16 cellular contexts compared by ENCODE assay signal in the genomic region with DNA sequence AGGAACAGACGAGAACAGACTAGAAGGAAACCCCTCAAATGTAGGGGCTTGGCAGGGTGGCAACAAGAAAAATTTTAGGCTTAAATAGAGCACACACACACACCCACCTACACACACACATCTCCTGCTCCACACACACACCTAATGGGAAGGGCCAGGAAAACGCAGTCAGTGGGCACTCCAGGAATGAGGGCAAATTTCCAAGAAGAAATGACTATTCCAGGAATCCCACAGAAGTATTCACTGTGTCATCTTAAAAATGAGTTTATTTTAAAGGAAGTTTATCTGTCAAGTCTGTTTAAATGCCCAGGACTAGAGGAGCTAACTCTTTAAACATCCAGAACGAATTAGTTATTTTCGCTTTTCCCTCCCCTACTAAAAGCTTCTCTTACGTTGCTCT. TPM values are rescaled to one million over a fixed set of nuclear protein-coding genes. Genes with fewer than 3 reads are reported as not detected.
DNase-seq lines count a peak whose midpoint lies in the region; ATAC-seq, FAIRE-seq and TF ChIP-seq lines count a peak whose summit lies in the region.
"Had no signal": no experiment of that assay in that cellular context is flagged by ENCODE, and none has a peak within 500 bp of the region (broad histone marks: within the 10 kb centered on the region; RNA-seq: fewer than 3 reads in every experiment).

No MANE protein-coding gene starts in this region.

- TF ChIP-seq CTCF in WTC11 (IDR thresholded peaks at IDR 0.05), result no peak

- in situ Hi-C loops in ACHN (cut with HindIII; ENCODE audit: low pct_ligation_motif_present, low pct_unique_long_range_greater_than_20kb, low sequenced_read_pairs), result loop anchor here (25.0 kb wide), 1 partner anchor 775 kb away; no protein-coding TSS in a partner anchor

- ATAC-seq in HG03159 (IDR thresholded peaks at IDR 0.05; ENCODE audit: unreplicated experiment) (no peak), WTC11 (no peak)

- no peak overlapping the region; the same call in 1 of the 2 replicates for H3K27ac Mint-ChIP-seq in WTC11
- H3K27ac Mint-ChIP-seq: B cell had no signal

- H3K36me3 Mint-ChIP-seq in WTC11, result no peaks in the 10 kb centered on the region
- H3K36me3 Mint-ChIP-seq: memory B cell had no signal

- no peaks in the 10 kb centered on the region for H3K27me3 Mint-ChIP-seq in WTC11 (ENCODE audit: low read depth)
- H3K27me3 Mint-ChIP-seq: B cell had no signal

- no peaks in the 10 kb centered on the region for H3K9me3 Mint-ChIP-seq in WTC11
- H3K9me3 Mint-ChIP-seq: memory B cell had no signal

- CTCF ChIA-PET in WTC11 (lab: Charles Lee), result no interaction called here

- DNase-seq in ACHN (peak; percentile 69), HS-27A (ENCODE audit: low read depth) (peak; percentile 64), astrocyte of the hippocampus (ENCODE audit: low read depth, low spot score) (peak; percentile 84), kidney tubule cell (ENCODE audit: low spot score) (peak; percentile 88), frontal cortex (ENCODE audit: low spot score in 2 of 2) (no peak), NCI-H2171 (lab: John Stamatoyannopoulos, UW) (no peak), WTC11 (ENCODE audit: low spot score) (no peak)
- DNase-seq: activated CD8-positive, alpha-beta memory T cell treated with anti-CD3 and anti-CD28 coated beads, Interleukin-2, amount 50 U/mL, for 48 hours; DMS79; effector memory CD4-positive, alpha-beta T cell; NCI-H526 treated with DMSO at 0.1 percent for 48 hours; SHP77; stimulated activated CD4-positive, alpha-beta T cell treated with anti-CD3 and anti-CD28 coated beads, Interleukin-2, amount 100 ng/mL, for 24 hours had no signal

- no peak overlapping the region for H3K4me3 Mint-ChIP-seq in WTC11
- H3K4me3 Mint-ChIP-seq: B cell, memory B cell had no signal

- peaks cover 5% of the 10 kb centered on the region; the same call in 1 of the 2 replicates for H3K4me1 Mint-ChIP-seq in WTC11
- H3K4me1 Mint-ChIP-seq: B cell, memory B cell had no signal

- POLR2A ChIA-PET in WTC11 (lab: Charles Lee), result no interaction called here

- FAIRE-seq in frontal cortex (lab: Jason Lieb, UNC), result no peak

TF ChIP-seq in WTC11, 78 proteins besides CTCF, POLR2A, EP300 and RAD21:
- no peak for TF ChIP-seq FOXK1 (CRISPR knock-in tag; IDR thresholded peaks at IDR 0.05)
- TF ChIP-seq CREM (CRISPR knock-in tag; IDR thresholded peaks at IDR 0.05), result no peak
- TF ChIP-seq, protein P1, sequence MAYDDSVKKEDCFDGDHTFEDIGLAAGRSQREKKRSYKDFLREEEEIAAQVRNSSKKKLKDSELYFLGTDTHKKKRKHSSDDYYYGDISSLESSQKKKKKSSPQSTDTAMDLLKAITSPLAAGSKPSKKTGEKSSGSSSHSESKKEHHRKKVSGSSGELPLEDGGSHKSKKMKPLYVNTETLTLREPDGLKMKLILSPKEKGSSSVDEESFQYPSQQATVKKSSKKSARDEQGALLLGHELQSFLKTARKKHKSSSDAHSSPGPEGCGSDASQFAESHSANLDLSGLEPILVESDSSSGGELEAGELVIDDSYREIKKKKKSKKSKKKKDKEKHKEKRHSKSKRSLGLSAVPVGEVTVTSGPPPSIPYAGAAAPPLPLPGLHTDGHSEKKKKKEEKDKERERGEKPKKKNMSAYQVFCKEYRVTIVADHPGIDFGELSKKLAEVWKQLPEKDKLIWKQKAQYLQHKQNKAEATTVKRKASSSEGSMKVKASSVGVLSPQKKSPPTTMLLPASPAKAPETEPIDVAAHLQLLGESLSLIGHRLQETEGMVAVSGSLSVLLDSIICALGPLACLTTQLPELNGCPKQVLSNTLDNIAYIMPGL (CRISPR knock-in tag; IDR thresholded peaks at IDR 0.05), result no peak
- no peak for TF ChIP-seq ETV6 (CRISPR knock-in tag; IDR thresholded peaks at IDR 0.05)
- TF ChIP-seq ATF1 (CRISPR knock-in tag; IDR thresholded peaks at IDR 0.05), result no peak
- TF ChIP-seq, protein P2, sequence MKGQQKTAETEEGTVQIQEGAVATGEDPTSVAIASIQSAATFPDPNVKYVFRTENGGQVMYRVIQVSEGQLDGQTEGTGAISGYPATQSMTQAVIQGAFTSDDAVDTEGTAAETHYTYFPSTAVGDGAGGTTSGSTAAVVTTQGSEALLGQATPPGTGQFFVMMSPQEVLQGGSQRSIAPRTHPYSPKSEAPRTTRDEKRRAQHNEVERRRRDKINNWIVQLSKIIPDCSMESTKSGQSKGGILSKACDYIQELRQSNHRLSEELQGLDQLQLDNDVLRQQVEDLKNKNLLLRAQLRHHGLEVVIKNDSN (CRISPR knock-in tag; IDR thresholded peaks at IDR 0.05), result no peak
- no peak for TF ChIP-seq MXD4 (CRISPR knock-in tag; IDR thresholded peaks at IDR 0.05; ENCODE audit: borderline replicate concordance)

RNA-seq across cellular contexts. Expression of gene ALDH8A1, which starts 13.0 kb away (rescaled TPM):
- total RNA-seq in frontal cortex, result 3.3 TPM
- total RNA-seq in WTC11 (2021), result 0.17 to 0.46 TPM (median 0.23 TPM) in 3 replicates

Comparison
In these comparisons a context has a peak if more than half of its experiments do, and no peak if none do; other contexts are left out.
1. DNase-seq: peak in ACHN (single experiment), HS-27A (single experiment), astrocyte of the hippocampus (single experiment) and kidney tubule cell (single experiment); none in frontal cortex (0 of 2), NCI-H2171 (single experiment) and WTC11 (single experiment).